In genomic region chr10:60835005-60835404, GRCh38 we compare ENCODE assay signal across 29 cellular contexts.
"Had no signal": no experiment of that assay in that cellular context is flagged by ENCODE, and none has a peak within 500 bp of the region (broad histone marks: within the 10 kb centered on the region; RNA-seq: fewer than 3 reads in every experiment).

No MANE protein-coding gene starts in this region.

- H3K4me3 Mint-ChIP-seq: mesothelial cell of epicardium; naive B cell; natural killer cell; nephron progenitor cell; neural progenitor cell; stimulated activated naive CD8-positive, alpha-beta T cell treated with anti-CD3 and anti-CD28 coated beads, Interleukin-15, Interleukin-2, amounts not matched to agents 100 ng/mL and 50 ng/mL, for 24 hours; type B pancreatic cell had no signal

- H3K4me2 ChIP-seq: hepatocyte, neural progenitor cell, smooth muscle cell had no signal

- H3K4me3 ChIP-seq: heart right ventricle, hepatocyte, lower lobe of right lung, neural progenitor cell, ovary, right atrium auricular region, right lobe of liver, smooth muscle cell, suprapubic skin, thoracic aorta, tibial nerve, uterus had no signal

- H3K27me3 ChIP-seq: heart right ventricle, hepatocyte, neural progenitor cell, neutrophil, ovary, right atrium auricular region, right lobe of liver, suprapubic skin, tibial nerve, uterus had no signal

- ATAC-seq: heart right ventricle, lower lobe of right lung, natural killer cell, right lobe of liver had no signal

- H3K27ac ChIP-seq: hepatocyte, lower lobe of right lung, neural progenitor cell, neutrophil, ovary, right atrium auricular region, right lobe of liver, suprapubic skin, tibial nerve, uterus had no signal

- H2AFZ ChIP-seq: hepatocyte, neural progenitor cell had no signal

- H3K9ac ChIP-seq: neural progenitor cell had no signal

- DNase-seq: heart right ventricle; islet precursor cell; lower lobe of right lung; mammary epithelial cell; mesendoderm; naive B cell; natural killer cell; nephron progenitor cell; occipital lobe; ovary; right lobe of liver; stimulated activated CD4-positive, alpha-beta T cell treated with anti-CD3 and anti-CD28 coated beads, Interleukin-1b, Interleukin-23, amount 100 ng/mL, for 48 hours; stimulated activated CD4-positive, alpha-beta T cell treated with anti-CD3 and anti-CD28 coated beads, Interleukin-2, amount 100 ng/mL, for 48 hours; stimulated activated CD4-positive, alpha-beta T cell treated with anti-CD3 and anti-CD28 coated beads, Interleukin-4, amount 100 ng/mL, for 4 hours; stimulated activated CD8-positive, alpha-beta memory T cell treated with anti-CD3 and anti-CD28 coated beads, Interleukin-4, amount 100 ng/mL, for 48 hours; stimulated activated naive CD4-positive, alpha-beta T cell; uterus had no signal

- H3K9me3 ChIP-seq: heart right ventricle, lower lobe of right lung, neutrophil, ovary, right atrium auricular region, right lobe of liver, suprapubic skin, thoracic aorta, uterus had no signal

- H3K9me3 Mint-ChIP-seq: naive B cell; natural killer cell; nephron progenitor cell; neural progenitor cell; stimulated activated naive CD8-positive, alpha-beta T cell treated with anti-CD3 and anti-CD28 coated beads, Interleukin-15, Interleukin-2, amounts not matched to agents 100 ng/mL and 50 ng/mL, for 24 hours; type B pancreatic cell had no signal

- H3K4me1 ChIP-seq: lower lobe of right lung, neural progenitor cell, right lobe of liver, suprapubic skin, tibial nerve, uterus had no signal

- H3K4me1 Mint-ChIP-seq: naive B cell, natural killer cell, nephron progenitor cell had no signal

- H3K27me3 Mint-ChIP-seq: type B pancreatic cell had no signal

- H3K36me3 ChIP-seq: heart right ventricle, lower lobe of right lung, neural progenitor cell, neutrophil, ovary, right atrium auricular region, right lobe of liver, suprapubic skin, thoracic aorta, tibial nerve, uterus had no signal

- H3K36me3 Mint-ChIP-seq: mesothelial cell of epicardium, naive B cell, natural killer cell, neural progenitor cell, type B pancreatic cell had no signal

- H3K27ac Mint-ChIP-seq: mesothelial cell of epicardium; natural killer cell; nephron progenitor cell; neural progenitor cell; progenitor cell of endocrine pancreas; stimulated activated naive CD8-positive, alpha-beta T cell treated with anti-CD3 and anti-CD28 coated beads, Interleukin-15, Interleukin-2, amounts not matched to agents 100 ng/mL and 50 ng/mL, for 24 hours; type B pancreatic cell had no signal
